In genomic region chr2:55970506-55970905, GRCh38 we compare ENCODE assay signal across 23 cellular contexts. TPM values are rescaled to one million over a fixed set of nuclear protein-coding genes. Genes with fewer than 3 reads are reported as not detected.
"Had no signal": no experiment of that assay in that cellular context is flagged by ENCODE, and none has a peak within 500 bp of the region (broad histone marks: within the 10 kb centered on the region; RNA-seq: fewer than 3 reads in every experiment).

No MANE protein-coding gene starts in this region.

- H3K9ac ChIP-seq: SK-N-SH had no signal

- ATAC-seq: Right ventricle myocardium inferior, T-cell had no signal

- H3K36me3 ChIP-seq: Peyer's patch had no signal

- H3K4me2 ChIP-seq: PC-9, SK-N-SH had no signal

- H3K4me3 ChIP-seq: PC-9, Peyer's patch had no signal

- H2AFZ ChIP-seq: PC-9 had no signal

- H3K27ac ChIP-seq: PC-9, Peyer's patch had no signal

- H3K27me3 ChIP-seq: Peyer's patch had no signal

- H3K4me1 ChIP-seq: Peyer's patch had no signal

- H3K9me3 ChIP-seq: Peyer's patch, SK-N-SH had no signal

- DNase-seq: KBM-7, MV-4-11, NCI-H1092, NCI-H1105 treated with DMSO at 0.1 percent for 48 hours, NCI-H1417 treated with DMSO at 0.1 percent for 48 hours, NCI-H146, NCI-H1694 treated with DMSO at 0.1 percent for 48 hours, NCI-H1930, NCI-H2081, NCI-H2107, NCI-H2227 treated with DMSO at 0.1 percent for 48 hours, NCI-H524, NCI-H69, NCI-H774, OCI-M1, PC-9, Peyer's patch, SIG-M5, SK-N-SH, SW 1271, T-cell had no signal

- H3K9me2 ChIP-seq: SK-N-SH had no signal

RNA-seq across cellular contexts. Expression of gene EFEMP1, which starts 46.9 kb away (rescaled TPM):
- total RNA-seq: HT-29 had no signal
